In genomic region chr9:3863686-3864085, GRCh38 we compare ENCODE assay signal across 20 cellular contexts.
DNase-seq lines count a peak whose midpoint lies in the region; ATAC-seq, FAIRE-seq and TF ChIP-seq lines count a peak whose summit lies in the region.
"Had no signal": no experiment of that assay in that cellular context is flagged by ENCODE, and none has a peak within 500 bp of the region (broad histone marks: within the 10 kb centered on the region; RNA-seq: fewer than 3 reads in every experiment).

No MANE protein-coding gene starts in this region.

- no peak for ATAC-seq in RWPE2 (ENCODE audit: low read depth)
- ATAC-seq in HG02885 (IDR thresholded peaks at IDR 0.05; ENCODE audit: poor library complexity, unreplicated experiment), result no peak
- no peak for ATAC-seq in GM19397 (IDR thresholded peaks at IDR 0.05; ENCODE audit: unreplicated experiment)
- ATAC-seq in stimulated activated naive CD8-positive, alpha-beta T cell treated with anti-CD3 and anti-CD28 coated beads, Interleukin-15, amount 100 ng/mL, for 72 hours, result no peak
- no peak for ATAC-seq in esophagus mucosa

- H3K4me2 ChIP-seq in keratinocyte (ENCODE audit: control insufficient read depth, extremely low read depth, insufficient read depth, low read depth, low read length) (peak overlapping the region; percentile 11), smooth muscle cell (peak overlapping the region; percentile 48)

- H4K20me1 ChIP-seq in keratinocyte (ENCODE audit: control insufficient read depth, extremely low read depth, insufficient read depth, low read length), result no peaks in the 10 kb centered on the region
- no peaks in the 10 kb centered on the region for H4K20me1 ChIP-seq in smooth muscle cell (ENCODE audit: low read depth)

- peaks cover 7% of the 10 kb centered on the region for H3K27me3 Mint-ChIP-seq in stimulated activated naive CD8-positive, alpha-beta T cell treated with anti-CD3 and anti-CD28 coated beads, Interleukin-15, amount 100 ng/mL, for 72 hours

- no peak overlapping the region for H3K4me3 ChIP-seq in RWPE2 (ENCODE audit: severe bottlenecking)
- H3K4me3 ChIP-seq in keratinocyte (ENCODE audit: control insufficient read depth in 2 of 3, extremely low read depth in 1 of 3, insufficient read depth in 2 of 3, low read depth in 1 of 3, low read length in 3 of 3), result no peak overlapping the region
- no peak overlapping the region for H3K4me3 ChIP-seq in smooth muscle cell
- H3K4me3 ChIP-seq: gastroesophageal sphincter, lung, sigmoid colon, tibial artery had no signal

- H2AFZ ChIP-seq in keratinocyte (ENCODE audit: control insufficient read depth, low read length) (no peak overlapping the region), smooth muscle cell (ENCODE audit: low read depth) (no peak overlapping the region)

- TF ChIP-seq CTCF in RWPE2 (IDR thresholded peaks at IDR 0.05; ENCODE audit: poor library complexity, severe bottlenecking), result no peak
- no peak for TF ChIP-seq CTCF in keratinocyte (optimal IDR thresholded peaks at IDR 0.05 in 1 of 3, IDR thresholded peaks at IDR 0.05 in 1 of 3, conservative IDR thresholded peaks at IDR 0.05 in 1 of 3; ENCODE audit: extremely low read depth in 1 of 3, insufficient read depth in 2 of 3, low read length in 3 of 3)
- TF ChIP-seq CTCF in smooth muscle cell (IDR thresholded peaks at IDR 0.05; ENCODE audit: borderline replicate concordance, insufficient read depth, poor library complexity, severe bottlenecking), result no peak

- no peaks in the 10 kb centered on the region for H3K9me1 ChIP-seq in keratinocyte (ENCODE audit: control insufficient read depth, extremely low read depth, insufficient read depth, low read length)

- no peak for DNase-seq in RWPE2 (ENCODE audit: low spot score)
- DNase-seq in caudate nucleus (lab: John Stamatoyannopoulos, UW), result no peak
- no peak for DNase-seq in keratinocyte (ENCODE audit: low read depth, low spot score)
- no peak for DNase-seq in smooth muscle cell (lab: John Stamatoyannopoulos, UW; ENCODE audit: unreplicated experiment)
- DNase-seq in stimulated activated naive CD8-positive, alpha-beta T cell treated with anti-CD3 and anti-CD28 coated beads, Interleukin-15, amount 100 ng/mL, for 72 hours, result no peak
- DNase-seq: activated CD4-positive, alpha-beta T cell treated with anti-CD3 and anti-CD28 coated beads, Interleukin-2, amount 50 U/mL, for 1 hour; activated naive CD4-positive, alpha-beta T cell treated with anti-CD3 and anti-CD28 coated beads, Interleukin-2, amount 50 U/mL, for 16 hours; activated T-cell treated with anti-CD3 and anti-CD28 coated beads for 4 hours; sigmoid colon; stimulated activated CD4-positive, alpha-beta T cell treated with anti-CD3 and anti-CD28 coated beads, Interleukin-4, amount 100 ng/mL, for 24 hours; stimulated activated CD8-positive, alpha-beta memory T cell treated with anti-CD3 and anti-CD28 coated beads, Interleukin-4, amount 100 ng/mL, for 48 hours had no signal

- 78% methylated on average over 4 of the region's 4 CpGs for WGBS in smooth muscle cell (ENCODE audit: low lambda C conversion rate)

- H3K4me1 Mint-ChIP-seq in stimulated activated naive CD8-positive, alpha-beta T cell treated with anti-CD3 and anti-CD28 coated beads, Interleukin-15, amount 100 ng/mL, for 72 hours, result no peaks in the 10 kb centered on the region
- H3K4me1 Mint-ChIP-seq: central memory CD8-positive, alpha-beta T cell had no signal

- dilution Hi-C loops in keratinocyte (cut with MboI; ENCODE audit: extremely low pct_ligation_motif_present, low sequenced_read_pairs), result no loop called here

- H3K27me3 ChIP-seq in RWPE2 (ENCODE audit: insufficient read depth, poor library complexity, severe bottlenecking) (no peaks in the 10 kb centered on the region), keratinocyte (ENCODE audit: control insufficient read depth, extremely low read depth, insufficient read depth, low read length) (no peaks in the 10 kb centered on the region), smooth muscle cell (ENCODE audit: low read depth) (no peaks in the 10 kb centered on the region)
- H3K27me3 ChIP-seq: gastroesophageal sphincter, sigmoid colon, tibial artery had no signal

- H3K4me1 ChIP-seq in RWPE2 (ENCODE audit: insufficient read depth, poor library complexity, severe bottlenecking) (peaks cover 11% of the 10 kb centered on the region), keratinocyte (ENCODE audit: control insufficient read depth, extremely low read depth, insufficient read depth, low read length) (peaks cover 12% of the 10 kb centered on the region), smooth muscle cell (ENCODE audit: low read depth) (peaks cover 28% of the 10 kb centered on the region)
- H3K4me1 ChIP-seq: gastroesophageal sphincter, sigmoid colon had no signal

- H3K27ac ChIP-seq in RWPE2 (ENCODE audit: poor library complexity, severe bottlenecking) (peak overlapping the region; percentile 21), caudate nucleus (ENCODE audit: low read depth, low read length) (peak overlapping the region; percentile 4), keratinocyte (ENCODE audit: control insufficient read depth, insufficient read depth, low read length) (no peak overlapping the region), smooth muscle cell (ENCODE audit: low read depth) (peak overlapping the region; percentile 94)
- H3K27ac ChIP-seq: gastroesophageal sphincter, sigmoid colon had no signal

- no peak overlapping the region for H3K27ac Mint-ChIP-seq in stimulated activated naive CD8-positive, alpha-beta T cell treated with anti-CD3 and anti-CD28 coated beads, Interleukin-15, amount 100 ng/mL, for 72 hours

- peak; percentile 39 for FAIRE-seq in keratinocyte (lab: Jason Lieb, UNC)
- FAIRE-seq: H1 had no signal

- H3K9me3 Mint-ChIP-seq in stimulated activated naive CD8-positive, alpha-beta T cell treated with anti-CD3 and anti-CD28 coated beads, Interleukin-15, amount 100 ng/mL, for 72 hours, result peaks cover 0 to 8% of the 10 kb centered on the region in 2 donors

- no peaks in the 10 kb centered on the region for H3K79me2 ChIP-seq in keratinocyte (ENCODE audit: control insufficient read depth, insufficient read depth, low read length)
- H3K79me2 ChIP-seq in smooth muscle cell (ENCODE audit: low read depth), result no peaks in the 10 kb centered on the region

- no peak overlapping the region for H3K4me3 Mint-ChIP-seq in stimulated activated naive CD8-positive, alpha-beta T cell treated with anti-CD3 and anti-CD28 coated beads, Interleukin-15, amount 100 ng/mL, for 72 hours
- H3K4me3 Mint-ChIP-seq: central memory CD8-positive, alpha-beta T cell; neural crest cell had no signal

- H3K9me3 ChIP-seq in RWPE2 (ENCODE audit: severe bottlenecking) (no peaks in the 10 kb centered on the region), keratinocyte (ENCODE audit: control insufficient read depth, low read depth, low read length) (no peaks in the 10 kb centered on the region), smooth muscle cell (replicated peaks; ENCODE audit: low read depth) (no peaks in the 10 kb centered on the region)
- H3K9me3 ChIP-seq: gastroesophageal sphincter, sigmoid colon, tibial artery had no signal

- H3K36me3 ChIP-seq in RWPE2 (ENCODE audit: low read depth) (no peaks in the 10 kb centered on the region), keratinocyte (ENCODE audit: control insufficient read depth in 2 of 2, extremely low read depth in 1 of 2, insufficient read depth in 2 of 2, low read length in 2 of 2) (no peaks in the 10 kb centered on the region), smooth muscle cell (ENCODE audit: low read depth) (no peaks in the 10 kb centered on the region)
- H3K36me3 ChIP-seq: gastroesophageal sphincter, sigmoid colon, tibial artery had no signal

- H3F3A ChIP-seq in smooth muscle cell (ENCODE audit: low read depth), result peaks cover 5% of the 10 kb centered on the region

- H3K9ac ChIP-seq in keratinocyte (ENCODE audit: control insufficient read depth, extremely low read depth, insufficient read depth, low read length) (no peak overlapping the region), smooth muscle cell (ENCODE audit: low read depth) (peak overlapping the region; percentile 71)
